8 cellular contexts compared by ENCODE assay signal in genomic region chr4:161252520-161253141, GRCh38.
DNase-seq lines count a peak whose midpoint lies in the region; ATAC-seq and TF ChIP-seq lines count a peak whose summit lies in the region.

No MANE protein-coding gene starts in this region.

- TF ChIP-seq RAD21 in neural cell (conservative IDR thresholded peaks at IDR 0.05), result peak; percentile 32

- ATAC-seq in GM21717 (IDR thresholded peaks at IDR 0.05; ENCODE audit: unreplicated experiment), result peak; percentile 83
- no peak for ATAC-seq in left colon

- TF ChIP-seq EP300 in neural cell (conservative IDR thresholded peaks at IDR 0.05; ENCODE audit: poor library complexity, severe bottlenecking), result no peak

- H2AFZ ChIP-seq in KMS-11 (ENCODE audit: low read depth) (no peak overlapping the region), neural cell (ENCODE audit: low read depth, low read length) (no peak overlapping the region)

- H3F3A ChIP-seq in neural cell (ENCODE audit: insufficient read depth, low read length, poor library complexity, severe bottlenecking), result no peaks in the 10 kb centered on the region

- intact Hi-C loops in left colon (cut with DNase I, micrococcal nuclease), result no loop called here

- no peak overlapping the region for H3K27ac ChIP-seq in KMS-11
- H3K27ac ChIP-seq in neural cell (ENCODE audit: low read length), result no peak overlapping the region

- no peaks in the 10 kb centered on the region for H4K20me1 ChIP-seq in KMS-11 (ENCODE audit: insufficient read depth)
- no peaks in the 10 kb centered on the region for H4K20me1 ChIP-seq in neural cell (ENCODE audit: insufficient read depth)

- H3K27me3 ChIP-seq in KMS-11 (ENCODE audit: insufficient read depth, low read depth) (no peaks in the 10 kb centered on the region), neural cell (ENCODE audit: insufficient read depth, low read depth, low read length) (no peaks in the 10 kb centered on the region)

- H3K79me2 ChIP-seq in KMS-11 (ENCODE audit: insufficient read depth, low read depth) (no peaks in the 10 kb centered on the region), neural cell (replicated peaks; ENCODE audit: insufficient read depth, low read length) (no peaks in the 10 kb centered on the region)

- H3K9ac ChIP-seq in KMS-11 (no peak overlapping the region), neural cell (ENCODE audit: low read length) (no peak overlapping the region)

- no peaks in the 10 kb centered on the region for H3K9me2 ChIP-seq in neural cell (ENCODE audit: insufficient read depth, low read length)

- H3K4me2 ChIP-seq in KMS-11 (no peak overlapping the region), neural cell (ENCODE audit: low read length) (no peak overlapping the region)

- H3K4me3 ChIP-seq in GM12864 (ENCODE audit: low read depth, low read length) (no peak overlapping the region), KMS-11 (IDR thresholded peaks at IDR 0.05; ENCODE audit: insufficient read depth, low read depth, low read length) (no peak overlapping the region), astrocyte of the spinal cord (ENCODE audit: low read depth, low read length) (no peak overlapping the region), neural cell (ENCODE audit: low read length) (no peak overlapping the region)

- TF ChIP-seq CTCF in GM12864 (IDR thresholded peaks at IDR 0.05; ENCODE audit: low read depth, low read length, missing control alignments) (peak; percentile 85), KMS-11 (conservative IDR thresholded peaks at IDR 0.05; ENCODE audit: low read depth, low read length) (peak; percentile 82), astrocyte of the spinal cord (IDR thresholded peaks at IDR 0.05; ENCODE audit: low read depth, low read length) (peak; percentile 72), neural cell (IDR thresholded peaks at IDR 0.05; ENCODE audit: poor library complexity, severe bottlenecking) (peak; percentile 43)

- H3K36me3 ChIP-seq in KMS-11 (ENCODE audit: insufficient read depth) (no peaks in the 10 kb centered on the region), neural cell (ENCODE audit: insufficient read depth, low read length) (no peaks in the 10 kb centered on the region)

- DNase-seq in GM12864 (ENCODE audit: low read depth) (peak; percentile 3), astrocyte of the spinal cord (ENCODE audit: low read depth, low spot score) (peak; percentile 29), cerebellar nuclear complex (lab: John Stamatoyannopoulos, UW) (no peak), left colon (no peak)
- DNase-seq in stimulated activated CD4-positive, alpha-beta T cell treated with anti-CD3 and anti-CD28 coated beads, Interleukin-12 subunit alpha, Interleukin-12 subunit beta, amount 100 ng/mL, for 4 hours, result no peak

- in situ Hi-C loops in astrocyte of the spinal cord (cut with HindIII; ENCODE audit: low sequenced_read_pairs), result no loop called here

- peaks cover 21% of the 10 kb centered on the region for H3K9me3 ChIP-seq in neural cell (ENCODE audit: low read length)

- H3K4me1 ChIP-seq in KMS-11 (ENCODE audit: low read depth, poor library complexity, severe bottlenecking), result no peaks in the 10 kb centered on the region

TF ChIP-seq in neural cell, 6 proteins besides CTCF, POLR2A, EP300 and RAD21:
- no peak for TF ChIP-seq TAF1 (IDR thresholded peaks at IDR 0.05; ENCODE audit: low read depth)
- TF ChIP-seq SMC3 (conservative IDR thresholded peaks at IDR 0.05; ENCODE audit: poor library complexity), result no peak
- TF ChIP-seq REST (IDR thresholded peaks at IDR 0.05; ENCODE audit: borderline replicate concordance), result no peak
- no peak for TF ChIP-seq MXI1 (conservative IDR thresholded peaks at IDR 0.05; ENCODE audit: poor library complexity, severe bottlenecking)
- no peak for TF ChIP-seq EZH2 (IDR thresholded peaks at IDR 0.05; ENCODE audit: borderline replicate concordance, insufficient read depth, low read length, poor library complexity, severe bottlenecking)
- TF ChIP-seq POLR2AphosphoS5 (IDR thresholded peaks at IDR 0.05), result no peak
TF ChIP-seq in neural cell: peak in this region for 0.

Comparison
In these comparisons a context has a peak if more than half of its experiments do, and no peak if none do; other contexts are left out.
1. DNase-seq: peak in GM12864 (single experiment) and astrocyte of the spinal cord (single experiment); none in cerebellar nuclear complex (0 of 2), left colon (0 of 2) and stimulated activated CD4-positive, alpha-beta T cell treated with anti-CD3 and anti-CD28 coated beads, Interleukin-12 subunit alpha, Interleukin-12 subunit beta, amount 100 ng/mL, for 4 hours (single experiment).
2. Peak in every context shown above with its lines, with median percentiles within 50 percentile points of each other: CTCF ChIP-seq.